In genomic region chr7:131098527-131098926, GRCh38 we compare ENCODE assay signal across 2 cellular contexts.
TF ChIP-seq lines count a peak whose summit lies in the region.

No MANE protein-coding gene starts in this region.

TF ChIP-seq in endothelial cell of umbilical vein, 7 proteins besides CTCF, POLR2A, EP300 and RAD21 (continued from another document):
- no peak for TF ChIP-seq MYC (IDR thresholded peaks at IDR 0.05; ENCODE audit: low read depth, low read length)

TF ChIP-seq in SK-N-SH, 30 proteins besides CTCF, POLR2A, EP300 and RAD21:
- TF ChIP-seq, protein P1, sequence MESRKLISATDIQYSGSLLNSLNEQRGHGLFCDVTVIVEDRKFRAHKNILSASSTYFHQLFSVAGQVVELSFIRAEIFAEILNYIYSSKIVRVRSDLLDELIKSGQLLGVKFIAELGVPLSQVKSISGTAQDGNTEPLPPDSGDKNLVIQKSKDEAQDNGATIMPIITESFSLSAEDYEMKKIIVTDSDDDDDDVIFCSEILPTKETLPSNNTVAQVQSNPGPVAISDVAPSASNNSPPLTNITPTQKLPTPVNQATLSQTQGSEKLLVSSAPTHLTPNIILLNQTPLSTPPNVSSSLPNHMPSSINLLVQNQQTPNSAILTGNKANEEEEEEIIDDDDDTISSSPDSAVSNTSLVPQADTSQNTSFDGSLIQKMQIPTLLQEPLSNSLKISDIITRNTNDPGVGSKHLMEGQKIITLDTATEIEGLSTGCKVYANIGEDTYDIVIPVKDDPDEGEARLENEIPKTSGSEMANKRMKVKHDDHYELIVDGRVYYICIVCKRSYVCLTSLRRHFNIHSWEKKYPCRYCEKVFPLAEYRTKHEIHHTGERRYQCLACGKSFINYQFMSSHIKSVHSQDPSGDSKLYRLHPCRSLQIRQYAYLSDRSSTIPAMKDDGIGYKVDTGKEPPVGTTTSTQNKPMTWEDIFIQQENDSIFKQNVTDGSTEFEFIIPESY (IDR thresholded peaks at IDR 0.05; ENCODE audit: borderline replicate concordance, low read depth) = no peak
- TF ChIP-seq FOXM1 (IDR thresholded peaks at IDR 0.05; ENCODE audit: low read depth) (no peak), RXRA (IDR thresholded peaks at IDR 0.05; ENCODE audit: borderline replicate concordance, low read depth) (no peak), JUND (IDR thresholded peaks at IDR 0.05) (no peak), USF2 (IDR thresholded peaks at IDR 0.05; ENCODE audit: borderline replicate concordance, low read depth, low read length) (no peak), MXI1 (IDR thresholded peaks at IDR 0.05; ENCODE audit: low read depth, low read length) (no peak)
